ENCODE assay signal across 21 cellular contexts in the genomic region with DNA sequence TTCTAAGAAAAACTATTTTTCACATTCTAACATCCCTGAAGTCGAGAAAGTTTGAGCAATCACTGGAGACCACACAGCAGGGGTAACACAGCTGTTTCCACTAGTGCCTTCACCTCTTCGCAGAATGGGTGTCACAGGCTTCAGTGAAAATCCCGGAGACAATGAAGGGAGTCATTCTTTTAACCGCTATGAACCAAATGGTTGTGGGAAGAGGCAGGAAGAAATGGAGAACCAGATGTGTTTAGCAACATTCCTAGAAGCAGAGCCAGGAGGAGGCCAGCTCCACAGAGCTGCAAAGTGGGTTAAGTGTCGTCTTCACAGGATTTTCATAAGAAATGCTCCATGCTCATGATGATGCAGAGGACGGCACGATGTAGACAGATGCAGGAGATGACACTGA.
DNase-seq lines count a peak whose midpoint lies in the region; ATAC-seq, FAIRE-seq and TF ChIP-seq lines count a peak whose summit lies in the region.
"Had no signal": no experiment of that assay in that cellular context is flagged by ENCODE, and none has a peak within 500 bp of the region (broad histone marks: within the 10 kb centered on the region; RNA-seq: fewer than 3 reads in every experiment).

No MANE protein-coding gene starts in this region.

- TF ChIP-seq CTCF in prostate gland (IDR thresholded peaks at IDR 0.05): no peak

- H3K4me1 ChIP-seq in GM23248 (ENCODE audit: insufficient read depth) (no peaks in the 10 kb centered on the region), prostate gland (replicated peaks) (no peaks in the 10 kb centered on the region)
- H3K4me1 ChIP-seq: BE2C had no signal

- no peak overlapping the region for H3K9ac ChIP-seq in GM23248

- FAIRE-seq in endometrium (lab: Jason Lieb, UNC): peak; percentile 87
- FAIRE-seq: D721Med, G401.6, GM19239, H54, K562 had no signal

- WGBS in GM23248 (ENCODE audit: low coverage in 1 of 2, low lambda C conversion rate in 2 of 2, missing lambda C conversion rate in 2 of 2), 2 experiments: 27 to 43% methylated on average over 7 of the region's 7 CpGs
- 88% methylated on average over 7 of the region's 7 CpGs for WGBS in prostate gland

- H3K27me3 ChIP-seq in GM23248 (replicated peaks; ENCODE audit: insufficient read depth): no peaks in the 10 kb centered on the region
- no peaks in the 10 kb centered on the region for H3K27me3 ChIP-seq in prostate gland (replicated peaks; ENCODE audit: insufficient read depth)
- H3K27me3 ChIP-seq: BE2C had no signal

- no peak for TF ChIP-seq POLR2A in prostate gland (IDR thresholded peaks at IDR 0.05)

- intact Hi-C loops in sciatic nerve (cut with DNase I) (no loop called here), prostate gland (cut with DNase I) (no loop called here)

- H3K36me3 ChIP-seq in GM23248 (ENCODE audit: low read depth) (no peaks in the 10 kb centered on the region), prostate gland (no peaks in the 10 kb centered on the region)
- H3K36me3 ChIP-seq: BE2C had no signal

- ATAC-seq in sciatic nerve: peak; percentile 97
- no peak for ATAC-seq in HG03095 (IDR thresholded peaks at IDR 0.05; ENCODE audit: unreplicated experiment)
- ATAC-seq: HCT116, K562 had no signal

- no peaks in the 10 kb centered on the region for H3F3A ChIP-seq in GM23248 (ENCODE audit: insufficient read depth)

- DNase-seq in AG08395 (ENCODE audit: low spot score): peak; percentile 55
- peak; percentile 1 for DNase-seq in GM23248
- no peak for DNase-seq in sciatic nerve (ENCODE audit: low spot score)
- DNase-seq in NCI-H187 (lab: John Stamatoyannopoulos, UW): no peak
- no peak for DNase-seq in prostate gland (ENCODE audit: low spot score)
- DNase-seq in NCI-H146 (lab: John Stamatoyannopoulos, UW): no peak
- DNase-seq: BE2C; CD4-positive, alpha-beta memory T cell; DMS153; DMS79 treated with DMSO at 0.1 percent for 48 hours; EL had no signal

- H3K4me3 ChIP-seq in GM23248: no peak overlapping the region
- no peak overlapping the region for H3K4me3 ChIP-seq in prostate gland
- H3K4me3 ChIP-seq: K562 had no signal

- H3K27ac ChIP-seq in GM23248 (no peak overlapping the region), prostate gland (no peak overlapping the region)
- H3K27ac ChIP-seq: 22Rv1, C4-2B had no signal

- H3K9me3 ChIP-seq in GM23248 (ENCODE audit: low read depth): no peaks in the 10 kb centered on the region
- H3K9me3 ChIP-seq in prostate gland: no peaks in the 10 kb centered on the region
- H3K9me3 ChIP-seq: BE2C had no signal

- no peak overlapping the region for H3K4me2 ChIP-seq in GM23248 (ENCODE audit: unreplicated experiment)

- no peaks in the 10 kb centered on the region for H4K20me1 ChIP-seq in GM23248 (ENCODE audit: insufficient read depth)

- no peaks in the 10 kb centered on the region for H3K79me2 ChIP-seq in GM23248 (ENCODE audit: insufficient read depth)

- no peak overlapping the region for H2AFZ ChIP-seq in GM23248

- no peaks in the 10 kb centered on the region for H3K9me2 ChIP-seq in GM23248 (ENCODE audit: insufficient read depth)

- in situ Hi-C loops in GM23248 (cut with MboI): no loop called here

Comparison
In these comparisons a context has a peak if more than half of its experiments do, and no peak if none do; other contexts are left out.
1. DNase-seq: peak in AG08395 (single experiment) and GM23248 (single experiment); none in sciatic nerve (single experiment), NCI-H187 (0 of 2), prostate gland (single experiment) and NCI-H146 (single experiment).